In the genomic region with DNA sequence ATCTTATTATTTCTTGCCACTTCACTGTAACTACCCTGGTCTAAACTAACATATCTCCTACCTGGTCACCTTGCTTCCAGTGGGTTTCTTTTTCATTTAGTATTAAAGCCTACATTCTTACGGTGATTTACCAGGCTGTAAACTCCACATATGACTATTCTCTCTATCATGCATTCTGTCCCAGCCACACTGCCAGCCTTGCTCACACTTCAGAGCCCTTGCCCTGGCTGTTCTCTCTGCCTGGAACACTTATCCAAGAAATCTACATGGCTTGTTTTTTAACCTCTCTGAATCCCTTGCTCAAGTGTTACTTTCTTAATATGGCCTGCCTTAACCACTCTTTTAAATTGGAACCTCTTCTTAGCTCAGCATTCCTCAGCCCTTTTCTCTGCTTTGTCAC, we compare ENCODE assay signal across 23 cellular contexts.
"Had no signal": no experiment of that assay in that cellular context is flagged by ENCODE, and none has a peak within 500 bp of the region (broad histone marks: within the 10 kb centered on the region; RNA-seq: fewer than 3 reads in every experiment).

No MANE protein-coding gene starts in this region.

- H3K9me3 Mint-ChIP-seq: effector memory CD8-positive, alpha-beta T cell; natural killer cell; neural crest cell had no signal

- H3K27ac Mint-ChIP-seq: effector memory CD8-positive, alpha-beta T cell; memory B cell; natural killer cell; stimulated activated effector memory CD8-positive, alpha-beta T cell treated with anti-CD3 and anti-CD28 coated beads, Interleukin-12 subunit alpha, Interleukin-12 subunit beta, amount 100 ng/mL, for 72 hours had no signal

- H3K4me1 ChIP-seq: gastrocnemius medialis, left lung, lower lobe of right lung, pancreas, stomach, thyroid gland had no signal

- H3K4me3 Mint-ChIP-seq: effector memory CD8-positive, alpha-beta T cell; memory B cell; natural killer cell; neural crest cell; stimulated activated effector memory CD8-positive, alpha-beta T cell treated with anti-CD3 and anti-CD28 coated beads, Interleukin-12 subunit alpha, Interleukin-12 subunit beta, amount 100 ng/mL, for 72 hours had no signal

- H3K9me3 ChIP-seq: gastrocnemius medialis, lower lobe of right lung, neutrophil, pancreas, thyroid gland had no signal

- H3K36me3 Mint-ChIP-seq: natural killer cell; stimulated activated effector memory CD8-positive, alpha-beta T cell treated with anti-CD3 and anti-CD28 coated beads, Interleukin-12 subunit alpha, Interleukin-12 subunit beta, amount 100 ng/mL, for 72 hours had no signal

- H3K4me1 Mint-ChIP-seq: memory B cell; neural crest cell; stimulated activated effector memory CD8-positive, alpha-beta T cell treated with anti-CD3 and anti-CD28 coated beads, Interleukin-12 subunit alpha, Interleukin-12 subunit beta, amount 100 ng/mL, for 72 hours had no signal

- H3K27ac ChIP-seq: gastrocnemius medialis, hepatocyte, left lung, lower lobe of right lung, neutrophil, pancreas, stomach, thyroid gland had no signal

- H3K27me3 ChIP-seq: gastrocnemius medialis, hepatocyte, left lung, neutrophil, pancreas, stomach, thyroid gland had no signal

- ATAC-seq: effector memory CD8-positive, alpha-beta T cell; gastrocnemius medialis; left lung; lower lobe of right lung; pancreas; sciatic nerve; stimulated activated effector memory CD8-positive, alpha-beta T cell treated with anti-CD3 and anti-CD28 coated beads, Interleukin-12 subunit alpha, Interleukin-12 subunit beta, amount 100 ng/mL, for 72 hours had no signal

- DNase-seq: cortex of kidney; effector memory CD8-positive, alpha-beta T cell; gastrocnemius medialis; head of caudate nucleus; kidney; left cardiac atrium; left lung; lower lobe of right lung; natural killer cell; pancreas; retina; stimulated activated CD4-positive, alpha-beta T cell treated with anti-CD3 and anti-CD28 coated beads, Interleukin-2, amount 100 ng/mL, for 24 hours; stimulated activated CD4-positive, alpha-beta T cell treated with anti-CD3 and anti-CD28 coated beads, Interleukin-4, amount 100 ng/mL, for 24 hours; stimulated activated naive CD4-positive, alpha-beta T cell treated with Interleukin-2 at 50 U/mL for 16 hours; stomach; thyroid gland had no signal

- H3K27me3 Mint-ChIP-seq: effector memory CD8-positive, alpha-beta T cell; memory B cell had no signal

- FAIRE-seq: endometrium, kidney, pancreas had no signal

- H3K36me3 ChIP-seq: gastrocnemius medialis, left lung, lower lobe of right lung, neutrophil, pancreas, stomach, thyroid gland had no signal

- H3K4me3 ChIP-seq: gastrocnemius medialis, hepatocyte, left lung, lower lobe of right lung, pancreas, stomach, thyroid gland had no signal
